Comparison of ENCODE assay signal across 2 cellular contexts in genomic region chr7:2560175-2560695, GRCh38.
TF ChIP-seq lines count a peak whose summit lies in the region.

No MANE protein-coding gene starts in this region.

TF ChIP-seq in SK-N-SH, 30 proteins besides CTCF, POLR2A, EP300 and RAD21 (continued from another document):
- TF ChIP-seq MEF2A (IDR thresholded peaks at IDR 0.05; ENCODE audit: borderline replicate concordance, low read depth) (no peak), RCOR1 (IDR thresholded peaks at IDR 0.05; ENCODE audit: low read length) (no peak), POLR2AphosphoS5 (IDR thresholded peaks at IDR 0.05; ENCODE audit: low read depth, low read length) (no peak), TAF1 (IDR thresholded peaks at IDR 0.05; ENCODE audit: borderline replicate concordance, low read depth, low read length) (no peak), USF2 (IDR thresholded peaks at IDR 0.05; ENCODE audit: borderline replicate concordance, low read depth, low read length) (no peak), FOXJ3 (CRISPR knock-in tag; IDR thresholded peaks at IDR 0.05) (no peak)
- TF ChIP-seq, protein P1, sequence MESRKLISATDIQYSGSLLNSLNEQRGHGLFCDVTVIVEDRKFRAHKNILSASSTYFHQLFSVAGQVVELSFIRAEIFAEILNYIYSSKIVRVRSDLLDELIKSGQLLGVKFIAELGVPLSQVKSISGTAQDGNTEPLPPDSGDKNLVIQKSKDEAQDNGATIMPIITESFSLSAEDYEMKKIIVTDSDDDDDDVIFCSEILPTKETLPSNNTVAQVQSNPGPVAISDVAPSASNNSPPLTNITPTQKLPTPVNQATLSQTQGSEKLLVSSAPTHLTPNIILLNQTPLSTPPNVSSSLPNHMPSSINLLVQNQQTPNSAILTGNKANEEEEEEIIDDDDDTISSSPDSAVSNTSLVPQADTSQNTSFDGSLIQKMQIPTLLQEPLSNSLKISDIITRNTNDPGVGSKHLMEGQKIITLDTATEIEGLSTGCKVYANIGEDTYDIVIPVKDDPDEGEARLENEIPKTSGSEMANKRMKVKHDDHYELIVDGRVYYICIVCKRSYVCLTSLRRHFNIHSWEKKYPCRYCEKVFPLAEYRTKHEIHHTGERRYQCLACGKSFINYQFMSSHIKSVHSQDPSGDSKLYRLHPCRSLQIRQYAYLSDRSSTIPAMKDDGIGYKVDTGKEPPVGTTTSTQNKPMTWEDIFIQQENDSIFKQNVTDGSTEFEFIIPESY (IDR thresholded peaks at IDR 0.05; ENCODE audit: borderline replicate concordance, low read depth): no peak

TF ChIP-seq in SK-N-SH treated with all-trans-retinoic acid at 6 μM for 48 hours, 23 proteins besides CTCF, POLR2A, EP300 and RAD21 (continued from another document):
- TF ChIP-seq ARNTL (CRISPR knock-in tag; IDR thresholded peaks at IDR 0.05; ENCODE audit: borderline replicate concordance, low read depth): no peak
- TF ChIP-seq TSHZ2 (CRISPR knock-in tag; IDR thresholded peaks at IDR 0.05): no peak
- no peak for TF ChIP-seq RARB (CRISPR knock-in tag; IDR thresholded peaks at IDR 0.05)
- TF ChIP-seq ISL1 (CRISPR knock-in tag; IDR thresholded peaks at IDR 0.05): no peak
- TF ChIP-seq SNAI2 (CRISPR knock-in tag; IDR thresholded peaks at IDR 0.05): no peak
